19 cellular contexts compared by ENCODE assay signal in the genomic region with DNA sequence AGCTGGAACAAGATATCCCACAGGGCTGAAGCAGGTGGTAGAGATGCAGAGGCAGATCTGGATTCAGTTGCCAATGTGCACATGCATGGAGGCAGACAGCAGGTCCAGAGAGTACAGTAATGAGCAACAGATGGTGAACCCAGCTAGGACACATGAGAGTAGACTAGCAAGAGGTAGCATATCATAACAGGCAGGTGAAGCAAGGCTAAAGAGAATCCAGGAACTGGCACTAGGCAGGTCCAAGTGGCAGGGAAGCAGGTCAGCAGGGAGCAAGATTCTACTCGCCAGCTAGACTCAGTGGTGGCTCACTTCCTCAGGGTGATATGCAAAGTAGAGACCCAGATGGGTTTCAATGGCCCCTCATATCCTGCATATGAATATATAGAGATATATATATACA. TPM values are rescaled to one million over a fixed set of nuclear protein-coding genes. Genes with fewer than 3 reads are reported as not detected.
DNase-seq lines count a peak whose midpoint lies in the region; ATAC-seq and TF ChIP-seq lines count a peak whose summit lies in the region.
"Had no signal": no experiment of that assay in that cellular context is flagged by ENCODE, and none has a peak within 500 bp of the region (broad histone marks: within the 10 kb centered on the region; RNA-seq: fewer than 3 reads in every experiment).

No MANE protein-coding gene starts in this region.

- 55 to 95% (median 88%) methylated on average over 1 of the region's 1 CpG for WGBS in adrenal gland, 4 donors

- no peaks in the 10 kb centered on the region for H3K9me2 ChIP-seq in DOHH2 (replicated peaks; ENCODE audit: control insufficient read depth, low read length)

- TF ChIP-seq POLR2A in adrenal gland (IDR thresholded peaks at IDR 0.05), result no peak

- H3K4me3 Mint-ChIP-seq in T-helper 2 cell treated with Interferon-gamma antibody and Interleukin-4, amounts not matched to agents 5 μg/mL and 100 μg/mL, for 36 hours, result no peak overlapping the region

- no peaks in the 10 kb centered on the region for H4K20me1 ChIP-seq in DOHH2 (ENCODE audit: control insufficient read depth, insufficient read depth, low read depth, low read length)

- no peaks in the 10 kb centered on the region for H3K9me3 ChIP-seq in DOHH2 (ENCODE audit: control insufficient read depth, insufficient read depth, low read length)
- H3K9me3 ChIP-seq in adrenal gland (replicated peaks in 1 of 3), result no peaks in the 10 kb centered on the region
- H3K9me3 ChIP-seq: suprapubic skin had no signal

- H3K36me3 ChIP-seq in DOHH2 (ENCODE audit: control insufficient read depth, low read length), result peaks cover 3% of the 10 kb centered on the region; the same call in 1 of the 2 replicates
- H3K36me3 ChIP-seq in adrenal gland (replicated peaks in 1 of 2), result no peaks in the 10 kb centered on the region
- H3K36me3 ChIP-seq: suprapubic skin had no signal

- no peaks in the 10 kb centered on the region for H3K4me1 Mint-ChIP-seq in T-helper 2 cell treated with Interferon-gamma antibody and Interleukin-4, amounts not matched to agents 5 μg/mL and 100 μg/mL, for 36 hours (ENCODE audit: low read depth)

- H3K27me3 Mint-ChIP-seq in T-helper 2 cell treated with Interferon-gamma antibody and Interleukin-4, amounts not matched to agents 5 μg/mL and 100 μg/mL, for 36 hours (ENCODE audit: low read depth), result no peaks in the 10 kb centered on the region

- H3K4me3 ChIP-seq in DOHH2 (ENCODE audit: low read length) (peak overlapping the region; percentile 42), adrenal gland (no peak overlapping the region)
- H3K4me3 ChIP-seq: suprapubic skin had no signal

- H3K9me3 Mint-ChIP-seq in T-helper 2 cell treated with Interferon-gamma antibody and Interleukin-4, amounts not matched to agents 5 μg/mL and 100 μg/mL, for 36 hours, result no peaks in the 10 kb centered on the region

- H3K27me3 ChIP-seq in DOHH2 (ENCODE audit: control insufficient read depth, low read length), result no peaks in the 10 kb centered on the region
- H3K27me3 ChIP-seq in adrenal gland, result no peaks in the 10 kb centered on the region
- H3K27me3 ChIP-seq: suprapubic skin had no signal

- peaks cover 32% of the 10 kb centered on the region for H3K4me1 ChIP-seq in DOHH2 (ENCODE audit: control insufficient read depth, low read length)
- no peaks in the 10 kb centered on the region for H3K4me1 ChIP-seq in adrenal gland (replicated peaks in 1 of 2)
- H3K4me1 ChIP-seq: suprapubic skin had no signal

- TF ChIP-seq CTCF in DOHH2 (IDR thresholded peaks at IDR 0.05; ENCODE audit: low read depth, low read length, poor library complexity, severe bottlenecking), result no peak
- no peak for TF ChIP-seq CTCF in adrenal gland (IDR thresholded peaks at IDR 0.05)

- H3K79me2 ChIP-seq in DOHH2 (ENCODE audit: control insufficient read depth, low read length), result no peaks in the 10 kb centered on the region

- H3K27ac ChIP-seq in DOHH2 (ENCODE audit: low read depth, low read length) (no peak overlapping the region), adrenal gland (no peak overlapping the region)
- H3K27ac ChIP-seq: suprapubic skin had no signal

- H3K4me2 ChIP-seq in DOHH2 (ENCODE audit: low read length), result peak overlapping the region; percentile 54

- H3K36me3 Mint-ChIP-seq in T-helper 2 cell treated with Interferon-gamma antibody and Interleukin-4, amounts not matched to agents 5 μg/mL and 100 μg/mL, for 36 hours (ENCODE audit: low read depth), result no peaks in the 10 kb centered on the region

- no peaks in the 10 kb centered on the region for H3F3A ChIP-seq in DOHH2 (ENCODE audit: control insufficient read depth, insufficient read depth)

- intact Hi-C loops in adrenal gland (cut with DNase I), result no loop called here

- no peak overlapping the region for H3K27ac Mint-ChIP-seq in T-helper 2 cell treated with Interferon-gamma antibody and Interleukin-4, amounts not matched to agents 5 μg/mL and 100 μg/mL, for 36 hours

- DNase-seq in SK-N-DZ (ENCODE audit: low spot score) (peak; percentile 59), GOT3 (lab: John Stamatoyannopoulos, UW) (no peak), germinal center (ENCODE audit: low spot score) (no peak), adrenal gland (no peak)
- DNase-seq in T-helper 2 cell treated with Interferon-gamma antibody and Interleukin-4, amounts not matched to agents 5 μg/mL and 100 μg/mL, for 36 hours (ENCODE audit: low spot score), result no peak
- DNase-seq: hypothalamus; left colon; stimulated activated CD4-positive, alpha-beta T cell treated with anti-CD3 and anti-CD28 coated beads, Interleukin-15, amount 100 ng/mL, for 24 hours had no signal

- ATAC-seq in GM19468 (IDR thresholded peaks at IDR 0.05; ENCODE audit: extremely low read depth, unreplicated experiment) (peak; percentile 30), HG03103 (IDR thresholded peaks at IDR 0.05; ENCODE audit: low read depth, unreplicated experiment) (peak; percentile 66)
- ATAC-seq: left colon had no signal

RNA-seq across cellular contexts. Expression of a gene that starts 15.3 kb away (rescaled TPM):
- polyA plus RNA-seq in SK-N-DZ (2014; cell fraction: cytosol; rRNA removed), result not detected in 2 replicates
- polyA plus RNA-seq in SK-N-DZ (2014; cell fraction: nucleus; rRNA removed), result not detected in 2 replicates
- under 1 TPM in 1 of 8 donors, not detected in 7; 0.51 TPM for total RNA-seq in adrenal gland
- under 1 TPM in 1 of 3 donors, not detected in 2; 0.10 TPM for polyA plus RNA-seq in adrenal gland
- total RNA-seq: astrocyte, dermis microvascular lymphatic vessel endothelial cell, HT-29, left colon, M059J, pulmonary artery endothelial cell, SK-MEL-5, suprapubic skin had no signal
- polyA plus RNA-seq: AG04450 had no signal

RNA-seq across cellular contexts. Expression of a gene that starts 24.6 kb away (rescaled TPM):
- not detected in 2 replicates for polyA plus RNA-seq in SK-N-DZ (2014; cell fraction: cytosol; rRNA removed)
- not detected in 2 replicates for polyA plus RNA-seq in SK-N-DZ (2014; cell fraction: nucleus; rRNA removed)
- total RNA-seq in adrenal gland, result not detected
- not detected for polyA plus RNA-seq in adrenal gland
- total RNA-seq: astrocyte, dermis microvascular lymphatic vessel endothelial cell, HT-29, left colon, M059J, pulmonary artery endothelial cell, SK-MEL-5, suprapubic skin had no signal
- polyA plus RNA-seq: AG04450 had no signal
